ENCODE assay signal across 8 cellular contexts in genomic region chr22:50200333-50201190, GRCh38. TPM values are rescaled to one million over a fixed set of nuclear protein-coding genes. Genes with fewer than 3 reads are reported as not detected.
DNase-seq lines count a peak whose midpoint lies in the region; ATAC-seq and TF ChIP-seq lines count a peak whose summit lies in the region.

Gene SELENOO, plus strand, starts transcription at chr22:50201011. Its CDS starts 26 bp downstream, at chr22:50201037.

- peak; percentile 78 for TF ChIP-seq POLR2A in esophagus muscularis mucosa (IDR thresholded peaks at IDR 0.05; ENCODE audit: low read depth)

- POLR2A ChIA-PET in Caco-2 (lab: Charles Lee), result no interaction called here
- POLR2A ChIA-PET in Panc1 (lab: Charles Lee), result no interaction called here

- TF ChIP-seq EP300 in esophagus muscularis mucosa (IDR thresholded peaks at IDR 0.05), result no peak

- TF ChIP-seq CTCF in Caco-2 (IDR thresholded peaks at IDR 0.05; ENCODE audit: insufficient read depth in 1 of 2, low read depth in 1 of 2, low read length in 1 of 2, severe bottlenecking in 1 of 2, unreplicated experiment in 1 of 2), result no peak
- TF ChIP-seq CTCF in Panc1 (IDR thresholded peaks at IDR 0.05), result no peak
- peak in 1 of 3 experiments; percentile 11 for TF ChIP-seq CTCF in esophagus muscularis mucosa (IDR thresholded peaks at IDR 0.05)

- H3K4me1 Mint-ChIP-seq in Caco-2 (ENCODE audit: low read depth, unreplicated experiment), result peaks cover 13% of the 10 kb centered on the region

- intact Hi-C loops in Caco-2 (cut with micrococcal nuclease; ENCODE audit: unreplicated experiment), result no loop called here
- intact Hi-C loops in Panc1 (cut with micrococcal nuclease; ENCODE audit: unreplicated experiment), result no loop called here
- intact Hi-C loops in esophagus muscularis mucosa (cut with DNase I), result no loop called here

- peak within 1 kb of the TSS; percentile 85 for H3K4me3 Mint-ChIP-seq in Caco-2 (ENCODE audit: unreplicated experiment)

- H3K27me3 Mint-ChIP-seq in Caco-2 (ENCODE audit: insufficient read depth, unreplicated experiment), result no peaks in the 10 kb centered on the region

- ATAC-seq in GM21381 (IDR thresholded peaks at IDR 0.05; ENCODE audit: unreplicated experiment) (peak; percentile 69), Panc1 (peak; percentile 86)

- CTCF ChIA-PET in Caco-2 (lab: Charles Lee) (no interaction called here), Panc1 (lab: Charles Lee) (no interaction called here)

- H3K27ac ChIP-seq in Panc1 (ENCODE audit: low read length) (peak within 1 kb of the TSS; percentile 66), esophagus muscularis mucosa (replicated peaks in 1 of 4) (peak within 1 kb of the TSS; percentile 81 to 88 (median 82))

- in situ Hi-C loops in Panc1 (cut with HindIII; ENCODE audit: low pct_unique_long_range_greater_than_20kb, low sequenced_read_pairs), result no loop called here

- H3K9me3 ChIP-seq in Caco-2 (no peaks in the 10 kb centered on the region), Panc1 (ENCODE audit: control insufficient read depth, insufficient read depth, low read depth, low read length) (no peaks in the 10 kb centered on the region), esophagus muscularis mucosa (no peaks in the 10 kb centered on the region)

- BruUV-seq in Caco-2 (replicated peaks; lab: Mats Ljungman, UMichigan), result TSS peak; percentile 68
- no TSS peak for BruUV-seq in Panc1 (replicated peaks; lab: Mats Ljungman, UMichigan)

- H3K27me3 ChIP-seq in Caco-2 (replicated peaks; ENCODE audit: control insufficient read depth, insufficient read depth, low read length), result no peaks in the 10 kb centered on the region
- H3K27me3 ChIP-seq in Panc1 (ENCODE audit: control insufficient read depth, insufficient read depth, low read length), result no peaks in the 10 kb centered on the region
- H3K27me3 ChIP-seq in esophagus muscularis mucosa, result no peaks in the 10 kb centered on the region

- H3K4me1 ChIP-seq in Caco-2 (peaks cover 4% of the 10 kb centered on the region), Panc1 (ENCODE audit: control insufficient read depth, insufficient read depth, low read length) (peaks cover 14% of the 10 kb centered on the region), esophagus muscularis mucosa (peaks cover 22 to 40% (median 35%) of the 10 kb centered on the region in 4 donors)

- peak; percentile 88 to 91 for DNase-seq in Caco-2
- peak; percentile 100 for DNase-seq in HuH-7.5 (ENCODE audit: low spot score)
- no peak for DNase-seq in Panc1 (ENCODE audit: low read depth, low spot score)
- DNase-seq in activated T-cell treated with anti-CD3 and anti-CD28 coated beads, Interleukin-2, amount 50 U/mL, for 48 hours, result peak; percentile 91 to 94
- peak; percentile 98 for DNase-seq in esophagus muscularis mucosa (ENCODE audit: extremely low spot score)
- peak; percentile 89 for DNase-seq in myocyte (ENCODE audit: low read depth)
- DNase-seq in stimulated activated CD8-positive, alpha-beta memory T cell treated with anti-CD3 and anti-CD28 coated beads, Interleukin-7, amount 100 ng/mL, for 4 hours (ENCODE audit: low read depth in 2 of 2), result peak; percentile 76 to 88

- H3K27ac Mint-ChIP-seq in Caco-2 (ENCODE audit: unreplicated experiment), result peak within 1 kb of the TSS; percentile 71

- no peaks in the 10 kb centered on the region for H3K36me3 ChIP-seq in Caco-2 (ENCODE audit: control insufficient read depth, insufficient read depth, low read length)
- no peaks in the 10 kb centered on the region; the same call in 1 of the 2 replicates for H3K36me3 ChIP-seq in Panc1 (ENCODE audit: control insufficient read depth, insufficient read depth, low read length)
- H3K36me3 ChIP-seq in esophagus muscularis mucosa, result peaks cover 0 to 46% (median 39%) of the 10 kb centered on the region in 4 donors

- WGBS in esophagus muscularis mucosa, result 1% methylated on average over 17 of the region's 114 CpGs

- no peaks in the 10 kb centered on the region for H3K9me3 Mint-ChIP-seq in Caco-2 (ENCODE audit: unreplicated experiment)

- H3K4me3 ChIP-seq in Caco-2 (ENCODE audit: low read depth, low read length) (peak within 1 kb of the TSS; percentile 79), Panc1 (ENCODE audit: low read depth in 2 of 2, low read length in 2 of 2) (peak within 1 kb of the TSS; percentile 57 to 64), esophagus muscularis mucosa (peak within 1 kb of the TSS; percentile 73 to 96 (median 90))

- H3K36me3 Mint-ChIP-seq in Caco-2 (ENCODE audit: insufficient read depth, unreplicated experiment), result peaks cover 18% of the 10 kb centered on the region

RNA-seq across cellular contexts. Expression of gene SELENOO, which starts in this region (rescaled TPM):
- total RNA-seq in Caco-2 (2022) (29.3 and 29.5 TPM in 2 replicates), Panc1 (2021; ENCODE audit: unreplicated experiment) (34.3 TPM), esophagus muscularis mucosa (10 to 100 TPM; 22.4 to 41.0 (median 23.0) TPM), myocyte (30.8 and 34.4 TPM in 2 replicates)
- polyA plus RNA-seq in Panc1 (2012; ENCODE audit: insufficient read length), result 60.2 TPM
- polyA plus RNA-seq in myocyte (2012), result 21.6 TPM
